8 cellular contexts compared by ENCODE assay signal in genomic region chr10:62373995-62374861, GRCh38. TPM values are rescaled to one million over a fixed set of nuclear protein-coding genes. Genes with fewer than 3 reads are reported as not detected.
A peak's percentile ranks its signal among the peaks of the same experiment; 100 is the strongest.
DNase-seq lines count a peak whose midpoint lies in the region; ATAC-seq and TF ChIP-seq lines count a peak whose summit lies in the region.

Gene ZNF365 (plus strand): TSS chr10:62374369. CDS start chr10:62376194, 1,825 bp downstream.

- no peak for ATAC-seq in GM21423 (IDR thresholded peaks at IDR 0.05; ENCODE audit: unreplicated experiment)
- no peak for ATAC-seq in HG03442 (IDR thresholded peaks at IDR 0.05; ENCODE audit: unreplicated experiment)

- H3K4me3 ChIP-seq in Loucy (ENCODE audit: low read length, poor library complexity, severe bottlenecking) = peak within 1 kb of the TSS; percentile 76
- H3K4me3 ChIP-seq in esophagus (ENCODE audit: low read depth in 1 of 2, low read length in 2 of 2) = peak within 1 kb of the TSS; percentile 35 to 38
- H3K4me3 ChIP-seq in muscle layer of duodenum (ENCODE audit: low read depth in 1 of 2, low read length in 2 of 2) = peak within 1 kb of the TSS; percentile 41 to 68
- H3K4me3 ChIP-seq in stomach smooth muscle (ENCODE audit: low read length in 2 of 2) = peak within 1 kb of the TSS; percentile 60 to 71

- H3K27me3 ChIP-seq in Loucy (ENCODE audit: insufficient read depth, low read length, poor library complexity, severe bottlenecking) (no peaks in the 10 kb centered on the region), esophagus (ENCODE audit: control insufficient read depth in 1 of 2, insufficient read depth in 2 of 2, low read length in 2 of 2) (no peaks in the 10 kb centered on the region), muscle layer of duodenum (ENCODE audit: low read depth, low read length) (peaks cover 6% of the 10 kb centered on the region), stomach smooth muscle (ENCODE audit: control insufficient read depth in 1 of 2, insufficient read depth in 2 of 2, low read length in 2 of 2) (no peaks in the 10 kb centered on the region)

- peak; percentile 1 for DNase-seq in DMS 273 treated with DMSO at 0.1 percent for 48 hours (lab: John Stamatoyannopoulos, UW)
- DNase-seq in activated T-cell treated with anti-CD3 and anti-CD28 coated beads for 24 hours (ENCODE audit: low read depth) = peak; percentile 32

- H3K4me1 ChIP-seq in Loucy (ENCODE audit: insufficient read depth, low read length, poor library complexity, severe bottlenecking) (peaks cover 15% of the 10 kb centered on the region), esophagus (ENCODE audit: control insufficient read depth in 2 of 2, insufficient read depth in 2 of 2, low read length in 1 of 2) (peaks cover 0 to 4% of the 10 kb centered on the region in 2 donors), muscle layer of duodenum (ENCODE audit: control insufficient read depth in 1 of 2, insufficient read depth in 2 of 2, low read length in 2 of 2) (peaks cover 0 to 6% of the 10 kb centered on the region in 2 donors), stomach smooth muscle (ENCODE audit: control insufficient read depth, insufficient read depth, low read length) (peaks cover 10% of the 10 kb centered on the region)

- 0 out of 2 replicates have a peak, but pooled peaks cover 2% of the 10 kb centered on the region for H3F3A ChIP-seq in Loucy (ENCODE audit: low read depth)

- H3K27ac ChIP-seq in esophagus (ENCODE audit: low read depth in 2 of 2, low read length in 1 of 2) (no peak within 1 kb of the TSS), muscle layer of duodenum (ENCODE audit: low read length) (no peak within 1 kb of the TSS), stomach smooth muscle (ENCODE audit: low read length) (no peak within 1 kb of the TSS)

- no peaks in the 10 kb centered on the region for H3K9me3 ChIP-seq in Loucy (ENCODE audit: insufficient read depth, low read depth, low read length)
- no peaks in the 10 kb centered on the region for H3K9me3 ChIP-seq in esophagus (ENCODE audit: control insufficient read depth in 2 of 2, insufficient read depth in 1 of 2, low read depth in 1 of 2, low read length in 1 of 2)
- no peaks in the 10 kb centered on the region for H3K9me3 ChIP-seq in muscle layer of duodenum (ENCODE audit: control insufficient read depth in 1 of 2, low read length in 2 of 2)
- H3K9me3 ChIP-seq in stomach smooth muscle (ENCODE audit: control insufficient read depth in 2 of 2, low read length in 2 of 2) = no peaks in the 10 kb centered on the region

- H3K9ac ChIP-seq in Loucy (ENCODE audit: low read depth, low read length, poor library complexity, severe bottlenecking) = peak within 1 kb of the TSS; percentile 53
- peak within 1 kb of the TSS in 1 of 2 donors; percentile 44 for H3K9ac ChIP-seq in stomach smooth muscle (ENCODE audit: low read length in 2 of 2)

- WGBS in esophagus, 2 donors = 1 to 2% methylated on average over 59 to 73 of the region's 73 CpGs

- TF ChIP-seq CTCF in Loucy (conservative IDR thresholded peaks at IDR 0.05; ENCODE audit: low read length) = no peak

- H3K4me2 ChIP-seq in Loucy (ENCODE audit: low read depth, low read length, poor library complexity, severe bottlenecking) = peak within 1 kb of the TSS; percentile 81

- H4K20me1 ChIP-seq in Loucy (ENCODE audit: insufficient read depth, low read length, poor library complexity, severe bottlenecking) = no peaks in the 10 kb centered on the region

- H3K9me2 ChIP-seq in Loucy (replicated peaks; ENCODE audit: low read depth, low read length) = no peaks in the 10 kb centered on the region

- no peaks in the 10 kb centered on the region for H3K79me2 ChIP-seq in Loucy (ENCODE audit: insufficient read depth, low read length)

- H3K36me3 ChIP-seq in Loucy (ENCODE audit: insufficient read depth, low read length) (no peaks in the 10 kb centered on the region), esophagus (ENCODE audit: control insufficient read depth in 2 of 2, insufficient read depth in 2 of 2, low read length in 1 of 2) (no peaks in the 10 kb centered on the region), muscle layer of duodenum (ENCODE audit: control insufficient read depth in 1 of 2, insufficient read depth in 2 of 2, low read length in 2 of 2) (no peaks in the 10 kb centered on the region), stomach smooth muscle (ENCODE audit: control insufficient read depth in 2 of 2, insufficient read depth in 2 of 2, low read length in 2 of 2) (no peaks in the 10 kb centered on the region)

- peak within 1 kb of the TSS; percentile 87 for H2AFZ ChIP-seq in Loucy (ENCODE audit: low read length)

RNA-seq across cellular contexts. Expression of gene ZNF365, which starts in this region (rescaled TPM):
- polyA plus RNA-seq in esophagus = 10 to 100 TPM in 1 of 2 donors, 1 to 10 TPM in 1; 4.4 to 14.0 TPM
